26 cellular contexts compared by ENCODE assay signal in genomic region chr2:99938250-99938649, GRCh38.
"Had no signal": no experiment of that assay in that cellular context is flagged by ENCODE, and none has a peak within 500 bp of the region (broad histone marks: within the 10 kb centered on the region; RNA-seq: fewer than 3 reads in every experiment).

No MANE protein-coding gene starts in this region.

- H3K36me3 ChIP-seq: adrenal gland, heart left ventricle had no signal

- H3K27ac ChIP-seq: adrenal gland, body of pancreas, epithelial cell of prostate, heart left ventricle had no signal

- ATAC-seq: activated CD4-positive, alpha-beta T cell treated with anti-CD3 and anti-CD28 coated beads for 36 hours; activated CD8-positive, alpha-beta memory T cell treated with anti-CD3 and anti-CD28 coated beads, Interleukin-2, amount 10 ng/mL, durations not matched to agents 7 days and 5 days; activated CD8-positive, alpha-beta T cell treated with anti-CD3 and anti-CD28 coated beads, Interleukin-2, amount 10 ng/mL, durations not matched to agents 7 days and 5 days; activated naive CD8-positive, alpha-beta T cell treated with anti-CD3 and anti-CD28 coated beads, Interleukin-2, amount 50 U/mL, for 24 hours; body of pancreas; heart left ventricle had no signal

- H3K4me1 ChIP-seq: adrenal gland, body of pancreas had no signal

- H3K9me3 ChIP-seq: adrenal gland, body of pancreas, heart left ventricle had no signal

- H3K4me3 ChIP-seq: adrenal gland, body of pancreas, heart left ventricle had no signal

- DNase-seq: activated CD4-positive, alpha-beta memory T cell treated with anti-CD3 and anti-CD28 coated beads for 36 hours; activated CD4-positive, alpha-beta T cell treated with anti-CD3 and anti-CD28 coated beads for 36 hours; activated CD4-positive, alpha-beta T cell treated with anti-CD3 and anti-CD28 coated beads, Interleukin-2, amount 10 ng/mL, durations not matched to agents 24 days and 14 days; activated CD4-positive, CD25-positive, alpha-beta regulatory T cell; activated CD4-positive, CD25-positive, alpha-beta regulatory T cell treated with anti-CD3 and anti-CD28 coated beads, Interleukin-2, amount 50 U/mL, for 72 hours; activated CD8-positive, alpha-beta memory T cell treated with anti-CD3 and anti-CD28 coated beads, Interleukin-2, amount 10 ng/mL, durations not matched to agents 7 days and 5 days; activated CD8-positive, alpha-beta memory T cell treated with anti-CD3 and anti-CD28 coated beads, Interleukin-2, amount 50 U/mL, for 4 hours; activated CD8-positive, alpha-beta T cell treated with anti-CD3 and anti-CD28 coated beads, Interleukin-2, amount 10 ng/mL, durations not matched to agents 7 days and 5 days; activated effector memory CD4-positive, alpha-beta T cell treated with anti-CD3 and anti-CD28 coated beads, Interleukin-2, amount 50 U/mL, for 16 hours; activated naive CD4-positive, alpha-beta T cell treated with anti-CD3 and anti-CD28 coated beads for 36 hours; activated naive CD8-positive, alpha-beta T cell treated with anti-CD3 and anti-CD28 coated beads for 36 hours; activated naive CD8-positive, alpha-beta T cell treated with anti-CD3 and anti-CD28 coated beads, Interleukin-2, amount 50 U/mL, for 24 hours; activated T-cell treated with anti-CD3 and anti-CD28 coated beads, Interleukin-2, amount 50 U/mL, for 1 hour; activated T-cell treated with anti-CD3 and anti-CD28 coated beads, Interleukin-2, amount 50 U/mL, for 48 hours; adrenal gland; amygdala; aorta; body of pancreas; caudate nucleus; cortex of kidney; effector CD8-positive, alpha-beta T cell; foreskin fibroblast; glutamatergic neuron; heart left ventricle; T-helper 2 cell had no signal
